ENCODE assay signal across 1 cellular context in the genomic region with DNA sequence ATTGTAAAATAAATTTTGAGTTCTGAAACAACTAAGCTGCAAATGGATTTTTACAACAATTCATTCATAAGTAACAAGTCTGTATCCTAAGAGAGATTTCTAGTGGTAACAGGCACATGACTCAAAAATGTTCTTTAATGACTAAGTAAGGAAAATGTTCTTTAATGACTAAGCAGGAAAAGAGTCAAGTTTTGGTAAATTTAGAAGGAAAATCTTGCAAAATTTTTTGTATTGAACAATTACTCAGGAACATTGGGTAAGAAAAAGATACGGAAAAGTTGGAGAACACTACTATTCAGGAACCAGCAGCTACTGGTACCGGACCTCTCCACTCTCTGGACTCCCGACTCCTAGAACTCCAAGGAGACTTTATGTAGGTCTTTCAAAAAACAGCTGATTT.
TF ChIP-seq lines count a peak whose summit lies in the region.

No MANE protein-coding gene starts in this region.

TF ChIP-seq in SK-N-SH treated with all-trans-retinoic acid at 6 μM for 48 hours, 23 proteins besides CTCF, POLR2A, EP300 and RAD21 (continued from another document):
- TF ChIP-seq TCF4 (CRISPR knock-in tag; IDR thresholded peaks at IDR 0.05; ENCODE audit: borderline replicate concordance) (no peak), TOX (CRISPR knock-in tag; IDR thresholded peaks at IDR 0.05; ENCODE audit: borderline replicate concordance) (no peak), SNAI2 (CRISPR knock-in tag; IDR thresholded peaks at IDR 0.05) (no peak), ISL1 (CRISPR knock-in tag; IDR thresholded peaks at IDR 0.05) (no peak)
- TF ChIP-seq, protein P1, sequence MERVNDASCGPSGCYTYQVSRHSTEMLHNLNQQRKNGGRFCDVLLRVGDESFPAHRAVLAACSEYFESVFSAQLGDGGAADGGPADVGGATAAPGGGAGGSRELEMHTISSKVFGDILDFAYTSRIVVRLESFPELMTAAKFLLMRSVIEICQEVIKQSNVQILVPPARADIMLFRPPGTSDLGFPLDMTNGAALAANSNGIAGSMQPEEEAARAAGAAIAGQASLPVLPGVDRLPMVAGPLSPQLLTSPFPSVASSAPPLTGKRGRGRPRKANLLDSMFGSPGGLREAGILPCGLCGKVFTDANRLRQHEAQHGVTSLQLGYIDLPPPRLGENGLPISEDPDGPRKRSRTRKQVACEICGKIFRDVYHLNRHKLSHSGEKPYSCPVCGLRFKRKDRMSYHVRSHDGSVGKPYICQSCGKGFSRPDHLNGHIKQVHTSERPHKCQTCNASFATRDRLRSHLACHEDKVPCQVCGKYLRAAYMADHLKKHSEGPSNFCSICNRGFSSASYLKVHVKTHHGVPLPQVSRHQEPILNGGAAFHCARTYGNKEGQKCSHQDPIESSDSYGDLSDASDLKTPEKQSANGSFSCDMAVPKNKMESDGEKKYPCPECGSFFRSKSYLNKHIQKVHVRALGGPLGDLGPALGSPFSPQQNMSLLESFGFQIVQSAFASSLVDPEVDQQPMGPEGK (CRISPR knock-in tag; IDR thresholded peaks at IDR 0.05; ENCODE audit: borderline replicate concordance) = no peak
